Comparison of ENCODE assay signal across 20 cellular contexts in genomic region chr9:5321058-5321457, GRCh38. TPM values are rescaled to one million over a fixed set of nuclear protein-coding genes. Genes with fewer than 3 reads are reported as not detected.
DNase-seq lines count a peak whose midpoint lies in the region; FAIRE-seq and TF ChIP-seq lines count a peak whose summit lies in the region.
"Had no signal": no experiment of that assay in that cellular context is flagged by ENCODE, and none has a peak within 500 bp of the region (broad histone marks: within the 10 kb centered on the region; RNA-seq: fewer than 3 reads in every experiment).

No MANE protein-coding gene starts in this region.

- H3K9me3 ChIP-seq in AG04450 (ENCODE audit: control insufficient read depth, insufficient read depth, low read length): no peaks in the 10 kb centered on the region
- H3K9me3 ChIP-seq: BE2C, SJSA1, upper lobe of left lung had no signal

- H3K4me3 ChIP-seq in AG04450 (ENCODE audit: low read depth, low read length): no peak overlapping the region
- no peak overlapping the region for H3K4me3 ChIP-seq in fibroblast of mammary gland (ENCODE audit: control insufficient read depth, low read depth, low read length)
- H3K4me3 ChIP-seq: K562, right atrium auricular region, SJSA1, upper lobe of left lung had no signal

- POLR2A ChIA-PET in AG04450 (lab: Yijun Ruan, JAX): no interaction called here

- TF ChIP-seq CTCF in AG04450 (IDR thresholded peaks at IDR 0.05; ENCODE audit: low read depth, low read length): peak; percentile 33
- peak; percentile 14 for TF ChIP-seq CTCF in fibroblast of mammary gland (conservative IDR thresholded peaks at IDR 0.05; ENCODE audit: control insufficient read depth, insufficient read depth, low read depth, low read length)

- TF ChIP-seq POLR2A in GM12891 (IDR thresholded peaks at IDR 0.05; ENCODE audit: low read depth, low read length): no peak

- peak; percentile 56 for FAIRE-seq in GM12891 (lab: Jason Lieb, UNC)
- FAIRE-seq: K562 had no signal

- H3K27ac ChIP-seq in AG04450 (ENCODE audit: low read depth, low read length): no peak overlapping the region
- H3K27ac ChIP-seq: right atrium auricular region, SJSA1, upper lobe of left lung had no signal

- no peaks in the 10 kb centered on the region for H3K27me3 ChIP-seq in AG04450 (ENCODE audit: control insufficient read depth, insufficient read depth, low read length)
- H3K27me3 ChIP-seq: BE2C, right atrium auricular region, SJSA1, upper lobe of left lung had no signal

- DNase-seq in AG04450 (ENCODE audit: low read depth, low spot score) (no peak), GM12891 (ENCODE audit: insufficient read length, low spot score) (no peak), RKO (ENCODE audit: low spot score) (peak; percentile 47), fibroblast of mammary gland (ENCODE audit: low read depth) (no peak), NOMO-1 treated with DMSO at 0.1 percent for 48 hours (lab: John Stamatoyannopoulos, UW; ENCODE audit: unreplicated experiment) (no peak), cortex of kidney (lab: John Stamatoyannopoulos, UW) (no peak)
- no peak for DNase-seq in activated effector memory CD4-positive, alpha-beta T cell treated with anti-CD3 and anti-CD28 coated beads, Interleukin-2, amount 50 U/mL, for 16 hours
- DNase-seq in activated CD4-positive, alpha-beta T cell treated with anti-CD3 and anti-CD28 coated beads for 1 hour: no peak
- DNase-seq: activated naive CD4-positive, alpha-beta T cell treated with Interleukin-2 at 50 U/mL for 16 hours; BE2C; caudate nucleus; erythroblast; NCI-H2081; NCI-H774; stimulated activated CD4-positive, alpha-beta T cell treated with anti-CD3 and anti-CD28 coated beads, Interleukin-4, amount 100 ng/mL, for 24 hours; upper lobe of left lung had no signal

- CTCF ChIA-PET in AG04450 (lab: Charles Lee): interaction anchor here (0.7 to 1.4 kb wide), 2 partner anchors 135 to 558 kb away, joined by 4 read pairs; no protein-coding TSS in a partner anchor

TF ChIP-seq in GM12891, 5 proteins besides CTCF, POLR2A, EP300 and RAD21:
- TF ChIP-seq SPI1 (IDR thresholded peaks at IDR 0.05; ENCODE audit: low read depth, low read length): no peak
- no peak for TF ChIP-seq PAX5 (IDR thresholded peaks at IDR 0.05; ENCODE audit: insufficient read depth, low read length, severe bottlenecking)
- TF ChIP-seq TAF1 (IDR thresholded peaks at IDR 0.05; ENCODE audit: low read depth, low read length): no peak
- no peak for TF ChIP-seq POU2F2 (IDR thresholded peaks at IDR 0.05; ENCODE audit: low read depth, low read length)
- TF ChIP-seq POLR2AphosphoS5 (IDR thresholded peaks at IDR 0.05; ENCODE audit: low read depth, low read length): no peak

RNA-seq across cellular contexts. Expression of gene RLN2, which starts 16.5 kb away (rescaled TPM):
- polyA plus RNA-seq in AG04450 (2011; rRNA removed): not detected in 2 replicates
- polyA minus RNA-seq in AG04450 (2011; rRNA and poly(A)+ RNA removed): not detected in 2 replicates
- polyA plus RNA-seq in GM12891 (2012; ENCODE audit: low read depth, missing spikeins): 4.1 TPM
- polyA plus RNA-seq: liver had no signal

RNA-seq across cellular contexts. Expression of gene RLN1, which starts 18.6 kb away (rescaled TPM):
- 0.11 TPM in 1 of 2 replicates, not detected in the other for polyA plus RNA-seq in AG04450 (2011; rRNA removed)
- polyA minus RNA-seq in AG04450 (2011; rRNA and poly(A)+ RNA removed): not detected in 2 replicates
- polyA plus RNA-seq in GM12891 (2012; ENCODE audit: low read depth, missing spikeins): 0.55 TPM
- polyA plus RNA-seq: K562, liver had no signal
